1 cellular context compared by ENCODE assay signal in genomic region chr2:169012191-169012792, GRCh38.
TF ChIP-seq lines count a peak whose summit lies in the region.
"Not testable (repeated sequence)": the region's sequence is repeated elsewhere in the genome, so short reads cannot be mapped to it uniquely, and the experiment has no call there.

No MANE protein-coding gene starts in this region.

TF ChIP-seq in K562, 482 proteins besides CTCF, POLR2A, EP300 and RAD21 (continued from another document and continues in another):
- TF ChIP-seq, protein P1, sequence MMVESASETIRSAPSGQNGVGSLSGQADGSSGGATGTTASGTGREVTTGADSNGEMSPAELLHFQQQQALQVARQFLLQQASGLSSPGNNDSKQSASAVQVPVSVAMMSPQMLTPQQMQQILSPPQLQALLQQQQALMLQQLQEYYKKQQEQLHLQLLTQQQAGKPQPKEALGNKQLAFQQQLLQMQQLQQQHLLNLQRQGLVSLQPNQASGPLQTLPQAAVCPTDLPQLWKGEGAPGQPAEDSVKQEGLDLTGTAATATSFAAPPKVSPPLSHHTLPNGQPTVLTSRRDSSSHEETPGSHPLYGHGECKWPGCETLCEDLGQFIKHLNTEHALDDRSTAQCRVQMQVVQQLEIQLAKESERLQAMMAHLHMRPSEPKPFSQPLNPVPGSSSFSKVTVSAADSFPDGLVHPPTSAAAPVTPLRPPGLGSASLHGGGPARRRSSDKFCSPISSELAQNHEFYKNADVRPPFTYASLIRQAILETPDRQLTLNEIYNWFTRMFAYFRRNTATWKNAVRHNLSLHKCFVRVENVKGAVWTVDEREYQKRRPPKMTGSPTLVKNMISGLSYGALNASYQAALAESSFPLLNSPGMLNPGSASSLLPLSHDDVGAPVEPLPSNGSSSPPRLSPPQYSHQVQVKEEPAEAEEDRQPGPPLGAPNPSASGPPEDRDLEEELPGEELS (CRISPR knock-in tag; IDR thresholded peaks at IDR 0.05; ENCODE audit: borderline replicate concordance), result peak; percentile 75; the same call in 1 of the 2 replicates
- TF ChIP-seq MYNN (IDR thresholded peaks at IDR 0.05), result peak; percentile 90; the same call in 1 of the 2 replicates
- TF ChIP-seq MYNN (CRISPR knock-in tag; IDR thresholded peaks at IDR 0.05); TOE1 (CRISPR knock-in tag; IDR thresholded peaks at IDR 0.05; ENCODE audit: borderline replicate concordance, low read depth): not testable (repeated sequence)
- peak; percentile 95 for TF ChIP-seq LCOR (CRISPR knock-in tag; IDR thresholded peaks at IDR 0.05)
- TF ChIP-seq, protein P2, sequence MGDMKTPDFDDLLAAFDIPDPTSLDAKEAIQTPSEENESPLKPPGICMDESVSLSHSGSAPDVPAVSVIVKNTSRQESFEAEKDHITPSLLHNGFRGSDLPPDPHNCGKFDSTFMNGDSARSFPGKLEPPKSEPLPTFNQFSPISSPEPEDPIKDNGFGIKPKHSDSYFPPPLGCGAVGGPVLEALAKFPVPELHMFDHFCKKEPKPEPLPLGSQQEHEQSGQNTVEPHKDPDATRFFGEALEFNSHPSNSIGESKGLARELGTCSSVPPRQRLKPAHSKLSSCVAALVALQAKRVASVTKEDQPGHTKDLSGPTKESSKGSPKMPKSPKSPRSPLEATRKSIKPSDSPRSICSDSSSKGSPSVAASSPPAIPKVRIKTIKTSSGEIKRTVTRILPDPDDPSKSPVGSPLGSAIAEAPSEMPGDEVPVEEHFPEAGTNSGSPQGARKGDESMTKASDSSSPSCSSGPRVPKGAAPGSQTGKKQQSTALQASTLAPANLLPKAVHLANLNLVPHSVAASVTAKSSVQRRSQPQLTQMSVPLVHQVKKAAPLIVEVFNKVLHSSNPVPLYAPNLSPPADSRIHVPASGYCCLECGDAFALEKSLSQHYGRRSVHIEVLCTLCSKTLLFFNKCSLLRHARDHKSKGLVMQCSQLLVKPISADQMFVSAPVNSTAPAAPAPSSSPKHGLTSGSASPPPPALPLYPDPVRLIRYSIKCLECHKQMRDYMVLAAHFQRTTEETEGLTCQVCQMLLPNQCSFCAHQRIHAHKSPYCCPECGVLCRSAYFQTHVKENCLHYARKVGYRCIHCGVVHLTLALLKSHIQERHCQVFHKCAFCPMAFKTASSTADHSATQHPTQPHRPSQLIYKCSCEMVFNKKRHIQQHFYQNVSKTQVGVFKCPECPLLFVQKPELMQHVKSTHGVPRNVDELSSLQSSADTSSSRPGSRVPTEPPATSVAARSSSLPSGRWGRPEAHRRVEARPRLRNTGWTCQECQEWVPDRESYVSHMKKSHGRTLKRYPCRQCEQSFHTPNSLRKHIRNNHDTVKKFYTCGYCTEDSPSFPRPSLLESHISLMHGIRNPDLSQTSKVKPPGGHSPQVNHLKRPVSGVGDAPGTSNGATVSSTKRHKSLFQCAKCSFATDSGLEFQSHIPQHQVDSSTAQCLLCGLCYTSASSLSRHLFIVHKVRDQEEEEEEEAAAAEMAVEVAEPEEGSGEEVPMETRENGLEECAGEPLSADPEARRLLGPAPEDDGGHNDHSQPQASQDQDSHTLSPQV (IDR thresholded peaks at IDR 0.05), result peak; percentile 70
- peak; percentile 33; the same call in 1 of the 2 replicates for TF ChIP-seq VEZF1 (CRISPR knock-in tag; IDR thresholded peaks at IDR 0.05)
- peak; percentile 59 to 61; a peak in 3 of 4 replicates for TF ChIP-seq NRF1 (conservative IDR thresholded peaks at IDR 0.05 in 1 of 2, IDR thresholded peaks at IDR 0.05 in 1 of 2)
- TF ChIP-seq ZFP36 (IDR thresholded peaks at IDR 0.05; ENCODE audit: low read depth, low read length, partially characterized antibody), result peak; percentile 58
- TF ChIP-seq ZNF644 (tag; IDR thresholded peaks at IDR 0.05; ENCODE audit: low read depth), result peak; percentile 68; the same call in 1 of the 2 replicates
- peak; percentile 95 for TF ChIP-seq NBN (IDR thresholded peaks at IDR 0.05; ENCODE audit: low read depth)
- TF ChIP-seq DMBX1 (CRISPR knock-in tag; IDR thresholded peaks at IDR 0.05; ENCODE audit: borderline replicate concordance), result peak; percentile 93
- TF ChIP-seq, protein P3, sequence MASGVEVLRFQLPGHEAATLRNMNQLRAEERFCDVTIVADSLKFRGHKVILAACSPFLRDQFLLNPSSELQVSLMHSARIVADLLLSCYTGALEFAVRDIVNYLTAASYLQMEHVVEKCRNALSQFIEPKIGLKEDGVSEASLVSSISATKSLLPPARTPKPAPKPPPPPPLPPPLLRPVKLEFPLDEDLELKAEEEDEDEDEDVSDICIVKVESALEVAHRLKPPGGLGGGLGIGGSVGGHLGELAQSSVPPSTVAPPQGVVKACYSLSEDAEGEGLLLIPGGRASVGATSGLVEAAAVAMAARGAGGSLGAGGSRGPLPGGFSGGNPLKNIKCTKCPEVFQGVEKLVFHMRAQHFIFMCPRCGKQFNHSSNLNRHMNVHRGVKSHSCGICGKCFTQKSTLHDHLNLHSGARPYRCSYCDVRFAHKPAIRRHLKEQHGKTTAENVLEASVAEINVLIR (CRISPR knock-in tag; IDR thresholded peaks at IDR 0.05), result peak; percentile 21; the same call in 1 of the 2 replicates
- TF ChIP-seq, protein P4, sequence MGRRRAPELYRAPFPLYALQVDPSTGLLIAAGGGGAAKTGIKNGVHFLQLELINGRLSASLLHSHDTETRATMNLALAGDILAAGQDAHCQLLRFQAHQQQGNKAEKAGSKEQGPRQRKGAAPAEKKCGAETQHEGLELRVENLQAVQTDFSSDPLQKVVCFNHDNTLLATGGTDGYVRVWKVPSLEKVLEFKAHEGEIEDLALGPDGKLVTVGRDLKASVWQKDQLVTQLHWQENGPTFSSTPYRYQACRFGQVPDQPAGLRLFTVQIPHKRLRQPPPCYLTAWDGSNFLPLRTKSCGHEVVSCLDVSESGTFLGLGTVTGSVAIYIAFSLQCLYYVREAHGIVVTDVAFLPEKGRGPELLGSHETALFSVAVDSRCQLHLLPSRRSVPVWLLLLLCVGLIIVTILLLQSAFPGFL (CRISPR knock-in tag; IDR thresholded peaks at IDR 0.05), result peak; percentile 77; the same call in 1 of the 2 replicates
- TF ChIP-seq AFF1 (IDR thresholded peaks at IDR 0.05; ENCODE audit: low read depth in 1 of 2, partially characterized antibody in 2 of 2), result peak in 1 of 2 experiments; percentile 65
- 0 out of 2 replicates have a peak, but pooled peaks have one; percentile 50 for TF ChIP-seq TRIM28 (IDR thresholded peaks at IDR 0.05)
- TF ChIP-seq ZBTB11 (CRISPR knock-in tag; IDR thresholded peaks at IDR 0.05), result peak in 1 of 3 experiments; percentile 72; a peak in 2 of 6 replicates
- TF ChIP-seq TOE1 (IDR thresholded peaks at IDR 0.05; ENCODE audit: borderline replicate concordance), result peak; percentile 43; the same call in 1 of the 2 replicates
- TF ChIP-seq ZFX (CRISPR knock-in tag; IDR thresholded peaks at IDR 0.05), result peak; percentile 40; the same call in 1 of the 2 replicates
- peak; percentile 97 for TF ChIP-seq NFIC (IDR thresholded peaks at IDR 0.05)
- TF ChIP-seq ARID4B (CRISPR knock-in tag; IDR thresholded peaks at IDR 0.05), result peak; percentile 50; the same call in 1 of the 2 replicates
- TF ChIP-seq MEIS2 (IDR thresholded peaks at IDR 0.05; ENCODE audit: partially characterized antibody), result peak; percentile 93
- TF ChIP-seq, protein P5, sequence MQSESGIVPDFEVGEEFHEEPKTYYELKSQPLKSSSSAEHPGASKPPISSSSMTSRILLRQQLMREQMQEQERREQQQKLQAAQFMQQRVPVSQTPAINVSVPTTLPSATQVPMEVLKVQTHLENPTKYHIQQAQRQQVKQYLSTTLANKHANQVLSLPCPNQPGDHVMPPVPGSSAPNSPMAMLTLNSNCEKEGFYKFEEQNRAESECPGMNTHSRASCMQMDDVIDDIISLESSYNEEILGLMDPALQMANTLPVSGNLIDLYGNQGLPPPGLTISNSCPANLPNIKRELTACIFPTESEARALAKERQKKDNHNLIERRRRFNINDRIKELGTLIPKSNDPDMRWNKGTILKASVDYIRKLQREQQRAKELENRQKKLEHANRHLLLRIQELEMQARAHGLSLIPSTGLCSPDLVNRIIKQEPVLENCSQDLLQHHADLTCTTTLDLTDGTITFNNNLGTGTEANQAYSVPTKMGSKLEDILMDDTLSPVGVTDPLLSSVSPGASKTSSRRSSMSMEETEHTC (IDR thresholded peaks at IDR 0.05), result peak; percentile 64; the same call in 1 of the 2 replicates
- peak; percentile 98 for TF ChIP-seq TAL1 (IDR thresholded peaks at IDR 0.05)
